In the genomic region with DNA sequence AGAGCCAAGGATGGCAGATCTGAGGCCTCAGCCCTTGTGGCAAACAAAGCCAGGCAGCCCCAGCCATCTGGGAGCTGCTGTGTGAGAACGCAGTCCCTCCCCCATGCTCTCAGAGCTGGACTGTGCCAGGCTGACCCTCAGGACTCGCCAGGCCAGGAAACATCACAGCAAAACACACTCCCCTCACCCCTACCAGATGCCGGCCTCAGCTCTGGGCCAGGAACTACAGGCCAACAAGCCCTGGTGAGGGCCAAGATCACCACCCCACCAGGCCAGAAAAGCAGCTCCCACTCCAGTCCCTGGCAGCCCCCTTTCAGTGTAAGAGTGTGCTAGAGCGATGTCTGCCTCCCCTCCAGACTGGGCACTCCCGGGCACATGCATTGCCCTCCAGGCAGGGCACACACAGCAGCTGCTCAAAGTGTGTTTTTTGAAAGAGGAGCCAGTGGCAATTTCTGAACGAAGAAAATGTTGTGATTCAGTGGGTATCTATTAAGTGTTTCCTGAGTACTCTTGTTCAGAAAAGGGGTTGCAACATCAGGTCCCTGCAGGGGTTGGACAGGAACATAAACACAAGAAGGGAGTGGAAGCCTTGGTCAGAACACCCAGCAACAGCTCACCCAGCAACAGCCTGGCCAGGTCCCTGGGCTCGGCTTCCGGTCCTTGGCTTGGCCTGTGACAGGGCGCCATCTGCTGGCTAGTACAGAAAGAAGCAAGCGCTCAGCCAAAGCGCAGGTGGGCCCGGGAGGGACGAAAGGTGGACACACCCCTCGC, we compare ENCODE assay signal across 1 cellular context.
A peak's percentile ranks its signal among the peaks of the same experiment; 100 is the strongest.
TF ChIP-seq lines count a peak whose summit lies in the region.

No MANE protein-coding gene starts in this region.

TF ChIP-seq in HepG2, 621 proteins besides CTCF, POLR2A, EP300 and RAD21 (continued from another document):
- no peak for TF ChIP-seq SOX6 (IDR thresholded peaks at IDR 0.05)
- peak; percentile 71; the same call in 1 of the 2 replicates for TF ChIP-seq SOX6 (CRISPR knock-in tag; IDR thresholded peaks at IDR 0.05)
- no peak for TF ChIP-seq RCOR2 (CRISPR knock-in tag; IDR thresholded peaks at IDR 0.05)
- TF ChIP-seq ZNF350 (CRISPR knock-in tag; IDR thresholded peaks at IDR 0.05; ENCODE audit: borderline replicate concordance, low read depth): peak; percentile 85; the same call in 1 of the 2 replicates
- no peak for TF ChIP-seq NFYC (CRISPR knock-in tag; IDR thresholded peaks at IDR 0.05)
- TF ChIP-seq, protein P1, sequence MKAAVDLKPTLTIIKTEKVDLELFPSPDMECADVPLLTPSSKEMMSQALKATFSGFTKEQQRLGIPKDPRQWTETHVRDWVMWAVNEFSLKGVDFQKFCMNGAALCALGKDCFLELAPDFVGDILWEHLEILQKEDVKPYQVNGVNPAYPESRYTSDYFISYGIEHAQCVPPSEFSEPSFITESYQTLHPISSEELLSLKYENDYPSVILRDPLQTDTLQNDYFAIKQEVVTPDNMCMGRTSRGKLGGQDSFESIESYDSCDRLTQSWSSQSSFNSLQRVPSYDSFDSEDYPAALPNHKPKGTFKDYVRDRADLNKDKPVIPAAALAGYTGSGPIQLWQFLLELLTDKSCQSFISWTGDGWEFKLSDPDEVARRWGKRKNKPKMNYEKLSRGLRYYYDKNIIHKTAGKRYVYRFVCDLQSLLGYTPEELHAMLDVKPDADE (CRISPR knock-in tag; IDR thresholded peaks at IDR 0.05): no peak
- TF ChIP-seq, protein P2, sequence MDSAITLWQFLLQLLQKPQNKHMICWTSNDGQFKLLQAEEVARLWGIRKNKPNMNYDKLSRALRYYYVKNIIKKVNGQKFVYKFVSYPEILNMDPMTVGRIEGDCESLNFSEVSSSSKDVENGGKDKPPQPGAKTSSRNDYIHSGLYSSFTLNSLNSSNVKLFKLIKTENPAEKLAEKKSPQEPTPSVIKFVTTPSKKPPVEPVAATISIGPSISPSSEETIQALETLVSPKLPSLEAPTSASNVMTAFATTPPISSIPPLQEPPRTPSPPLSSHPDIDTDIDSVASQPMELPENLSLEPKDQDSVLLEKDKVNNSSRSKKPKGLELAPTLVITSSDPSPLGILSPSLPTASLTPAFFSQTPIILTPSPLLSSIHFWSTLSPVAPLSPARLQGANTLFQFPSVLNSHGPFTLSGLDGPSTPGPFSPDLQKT (CRISPR knock-in tag; IDR thresholded peaks at IDR 0.05; ENCODE audit: borderline replicate concordance): no peak
- TF ChIP-seq HNRNPUL1 (IDR thresholded peaks at IDR 0.05; ENCODE audit: low read depth, low read length): no peak
